In genomic region chr10:113735913-113736312, GRCh38 we compare ENCODE assay signal across 9 cellular contexts. TPM values are rescaled to one million over a fixed set of nuclear protein-coding genes. Genes with fewer than 3 reads are reported as not detected.
DNase-seq lines count a peak whose midpoint lies in the region; ATAC-seq and TF ChIP-seq lines count a peak whose summit lies in the region.
"Had no signal": no experiment of that assay in that cellular context is flagged by ENCODE, and none has a peak within 500 bp of the region (broad histone marks: within the 10 kb centered on the region; RNA-seq: fewer than 3 reads in every experiment).

No MANE protein-coding gene starts in this region.

- DNase-seq in DMS153 (lab: John Stamatoyannopoulos, UW) = peak; percentile 55
- DNase-seq in NB4 (ENCODE audit: low read depth) = peak; percentile 27
- DNase-seq in T-helper 2 cell = no peak
- DNase-seq in hippocampal formation (lab: John Stamatoyannopoulos, UW) = no peak
- no peak for DNase-seq in HFFc6
- DNase-seq in germinal center (ENCODE audit: low spot score) = no peak
- DNase-seq: KBM-7 had no signal

- H3K4me3 ChIP-seq in NB4 (ENCODE audit: low read depth, low read length) = no peak overlapping the region

- no peak overlapping the region for H3K27ac Mint-ChIP-seq in HFFc6

- no peak overlapping the region for H3K4me3 Mint-ChIP-seq in HFFc6

- ATAC-seq in GM21717 (IDR thresholded peaks at IDR 0.05; ENCODE audit: unreplicated experiment) (peak; percentile 76), esophagus mucosa (peak; percentile 26)

- peaks cover 4% of the 10 kb centered on the region for H3K27me3 Mint-ChIP-seq in HFFc6 (ENCODE audit: insufficient read depth)

- H3K36me3 Mint-ChIP-seq in HFFc6 (ENCODE audit: low read depth) = no peaks in the 10 kb centered on the region

- H3K4me1 Mint-ChIP-seq in HFFc6 (ENCODE audit: low read depth) = peaks cover 13% of the 10 kb centered on the region; the same call in 1 of the 2 replicates

- no peak for TF ChIP-seq POLR2A in NB4 (IDR thresholded peaks at IDR 0.05; ENCODE audit: extremely low read depth, insufficient read length)

- TF ChIP-seq CTCF in NB4 (IDR thresholded peaks at IDR 0.05; ENCODE audit: low read depth, low read length) (no peak), HFFc6 (IDR thresholded peaks at IDR 0.05) (no peak)

- H3K9me3 Mint-ChIP-seq in HFFc6 = no peaks in the 10 kb centered on the region

RNA-seq across cellular contexts. Expression of gene PLEKHS1, which starts 15.6 kb away (rescaled TPM):
- 1.0 TPM for total RNA-seq in esophagus mucosa
- total RNA-seq in HFFc6 (2021; fragmentation: NEBNext Ultra II Directional; extraction: Animal tissue kit (Norgen Biotek cat#: 25700)) = under 1 TPM in 1 of 6 experiments, not detected in 5; 0.05 TPM

RNA-seq across cellular contexts. Expression of gene CASP7, which starts 56.2 kb away (rescaled TPM):
- 14.0 TPM for total RNA-seq in esophagus mucosa
- 10 to 100 TPM; 16.9 to 20.0 (median 18.9) TPM for total RNA-seq in HFFc6 (2021; fragmentation: NEBNext Ultra II Directional; extraction: Animal tissue kit (Norgen Biotek cat#: 25700))

Comparison
In these comparisons a context has a peak if more than half of its experiments do, and no peak if none do; other contexts are left out.
1. DNase-seq: peak in DMS153 (single experiment) and NB4 (single experiment); none in T-helper 2 cell (0 of 5), hippocampal formation (0 of 2), HFFc6 (single experiment) and germinal center (single experiment).